ENCODE assay signal across 23 cellular contexts in genomic region chr3:172735014-172735413, GRCh38. TPM values are rescaled to one million over a fixed set of nuclear protein-coding genes. Genes with fewer than 3 reads are reported as not detected.
DNase-seq lines count a peak whose midpoint lies in the region; ATAC-seq, FAIRE-seq and TF ChIP-seq lines count a peak whose summit lies in the region.
"Had no signal": no experiment of that assay in that cellular context is flagged by ENCODE, and none has a peak within 500 bp of the region (broad histone marks: within the 10 kb centered on the region; RNA-seq: fewer than 3 reads in every experiment).

No MANE protein-coding gene starts in this region.

- POLR2A ChIA-PET in HEK293 (lab: Yijun Ruan, JAX), result interaction anchor here (0.6 kb wide), 1 partner anchor 329 kb away, joined by 3 read pairs; no protein-coding TSS in a partner anchor

- H3K14ac ChIP-seq in neuronal stem cell (ENCODE audit: low read length), result no peak overlapping the region

- CTCF ChIA-PET in HEK293 (lab: Yijun Ruan, JAX), result no interaction called here

- no peaks in the 10 kb centered on the region for H3K79me1 ChIP-seq in neuronal stem cell (ENCODE audit: low read depth, low read length)

- H3K36me3 ChIP-seq in HEK293 (ENCODE audit: control insufficient read depth in 2 of 2, insufficient read depth in 1 of 2, low read length in 2 of 2) (no peaks in the 10 kb centered on the region), osteoblast (ENCODE audit: insufficient read depth, low read length) (no peaks in the 10 kb centered on the region), neuronal stem cell (replicated peaks in 1 of 2; ENCODE audit: control insufficient read depth in 2 of 2, insufficient read depth in 2 of 2, low read length in 2 of 2) (no peaks in the 10 kb centered on the region)
- H3K36me3 ChIP-seq: BE2C, BLaER1 had no signal

- no peak overlapping the region for H3K18ac ChIP-seq in neuronal stem cell (ENCODE audit: low read length)

- FAIRE-seq in G401.6 (lab: Jason Lieb, UNC), result peak; percentile 39
- FAIRE-seq: A204.1, GM12878, GM12892, GM18507 had no signal

- no peaks in the 10 kb centered on the region for H3K79me2 ChIP-seq in osteoblast (ENCODE audit: insufficient read depth, low read length)

- H3K4ac ChIP-seq in neuronal stem cell (ENCODE audit: low read length), result no peak overlapping the region

- H3K9me3 ChIP-seq in HEK293 (ENCODE audit: control insufficient read depth, insufficient read depth, low read depth, low read length) (no peaks in the 10 kb centered on the region), osteoblast (ENCODE audit: low read depth, low read length) (no peaks in the 10 kb centered on the region), neuronal stem cell (replicated peaks in 1 of 2; ENCODE audit: control insufficient read depth in 2 of 2, insufficient read depth in 1 of 2, low read depth in 1 of 2, low read length in 2 of 2) (no peaks in the 10 kb centered on the region)
- H3K9me3 ChIP-seq: BE2C, BLaER1 had no signal

- H2BK15ac ChIP-seq in neuronal stem cell (ENCODE audit: low read length), result no peak overlapping the region

- no peak overlapping the region for H3K27ac ChIP-seq in HEK293 (ENCODE audit: extremely low read depth, low read depth, low read length)
- H3K27ac ChIP-seq in osteoblast (ENCODE audit: low read depth, low read length), result no peak overlapping the region
- no peak overlapping the region for H3K27ac ChIP-seq in neuronal stem cell (replicated peaks; ENCODE audit: low read length)
- H3K27ac ChIP-seq: BLaER1 had no signal

- DNase-seq in osteoblast (ENCODE audit: insufficient read length, low spot score, missing footprints) (peak; percentile 11), neuronal stem cell (ENCODE audit: low spot score) (no peak)
- DNase-seq: 8988T; ACHN; BE2C; C1 segment of cervical spinal cord; CD4-positive, alpha-beta memory T cell; CD4-positive, CD25-positive, alpha-beta regulatory T cell; CD8-positive, alpha-beta memory T cell; COR-L47; DMS 273 treated with DMSO at 0.1 percent for 48 hours; DMS153; DMS53; DMS79; GDM1 had no signal

- H4K20me1 ChIP-seq in osteoblast (ENCODE audit: insufficient read depth, low read length), result no peaks in the 10 kb centered on the region
- H4K20me1 ChIP-seq: BLaER1 had no signal

- WGBS in neuronal stem cell (ENCODE audit: extremely low coverage in 2 of 2, insufficient read length in 2 of 2, insufficient replicate concordance in 1 of 2), 2 donors, result no CpG with 5 or more reads among the region's 2 CpGs

- H3K4me3 ChIP-seq in HEK293 (ENCODE audit: low read depth, low read length) (no peak overlapping the region), osteoblast (ENCODE audit: insufficient read depth, low read length) (no peak overlapping the region), neuronal stem cell (ENCODE audit: low read length in 2 of 2) (no peak overlapping the region)
- H3K4me3 ChIP-seq: BLaER1, GM12878 had no signal

- no peaks in the 10 kb centered on the region for H3K4me1 ChIP-seq in HEK293 (ENCODE audit: control insufficient read depth, insufficient read depth, low read length)
- no peaks in the 10 kb centered on the region for H3K4me1 ChIP-seq in osteoblast (ENCODE audit: insufficient read depth, low read length)
- no peaks in the 10 kb centered on the region for H3K4me1 ChIP-seq in neuronal stem cell (ENCODE audit: control insufficient read depth in 2 of 2, insufficient read depth in 1 of 2, low read depth in 1 of 2, low read length in 2 of 2)
- H3K4me1 ChIP-seq: BE2C, BLaER1 had no signal

- ATAC-seq in HG03097 (IDR thresholded peaks at IDR 0.05; ENCODE audit: low FRiP score, unreplicated experiment), result no peak
- ATAC-seq: GM12878 had no signal

- no peak overlapping the region for H4K8ac ChIP-seq in neuronal stem cell (ENCODE audit: low read depth, low read length)

- H2AFZ ChIP-seq in osteoblast (ENCODE audit: low read length) (no peak overlapping the region), neuronal stem cell (ENCODE audit: low read length) (no peak overlapping the region)

- no peak overlapping the region for H2BK12ac ChIP-seq in neuronal stem cell (ENCODE audit: low read length)

- TF ChIP-seq CTCF in HEK293 (tag by site-specific recombination; IDR thresholded peaks at IDR 0.05) (no peak), osteoblast (IDR thresholded peaks at IDR 0.05; ENCODE audit: extremely low read depth, low read depth, low read length) (no peak)

- H3K9ac ChIP-seq in neuronal stem cell (ENCODE audit: low read depth, low read length, poor library complexity), result no peak overlapping the region
- H3K9ac ChIP-seq: BLaER1 had no signal

- no peak overlapping the region for H4K91ac ChIP-seq in neuronal stem cell (ENCODE audit: low read depth, low read length, poor library complexity)

- H2BK5ac ChIP-seq in neuronal stem cell (ENCODE audit: low read length), result no peak overlapping the region

- H3K4me2 ChIP-seq in osteoblast (ENCODE audit: insufficient read depth, low read length) (no peak overlapping the region), neuronal stem cell (ENCODE audit: insufficient read depth, low read length, poor library complexity, severe bottlenecking) (no peak overlapping the region)
- H3K4me2 ChIP-seq: BLaER1 had no signal

- H3K27me3 ChIP-seq in osteoblast (ENCODE audit: insufficient read depth, low read length) (no peaks in the 10 kb centered on the region), neuronal stem cell (ENCODE audit: control insufficient read depth in 3 of 3, insufficient read depth in 3 of 3, low read depth in 1 of 3, low read length in 3 of 3) (no peaks in the 10 kb centered on the region)
- H3K27me3 ChIP-seq: BE2C, BLaER1 had no signal

- H3K23ac ChIP-seq in neuronal stem cell (ENCODE audit: low read depth, low read length, poor library complexity), result no peak overlapping the region

- H2BK120ac ChIP-seq in neuronal stem cell (ENCODE audit: low read depth, low read length), result no peak overlapping the region

- no peak overlapping the region for H2AK5ac ChIP-seq in neuronal stem cell (ENCODE audit: low read depth, low read length)

TF ChIP-seq in HEK293, 187 proteins besides CTCF, POLR2A, EP300 and RAD21:
- peak; percentile 91 for TF ChIP-seq ZNF677 (tag by site-specific recombination; IDR thresholded peaks at IDR 0.05)
- TF ChIP-seq ZNF629 (tag by site-specific recombination; IDR thresholded peaks at IDR 0.05), result no peak

RNA-seq across cellular contexts. Expression of gene ECT2, which starts 15.5 kb away (rescaled TPM):
- total RNA-seq in osteoblast, result 21.8 and 23.2 TPM in 2 replicates
- polyA plus RNA-seq in neuronal stem cell (2013, experiment 1 of 2), result 89.2 TPM
- 86.2 TPM for polyA plus RNA-seq in neuronal stem cell (2013, experiment 2 of 2)

RNA-seq across cellular contexts. Expression of gene NCEH1, which starts 24.1 kb away (rescaled TPM):
- total RNA-seq in osteoblast, result 9.7 and 10.9 TPM in 2 replicates
- polyA plus RNA-seq in neuronal stem cell (2013, experiment 1 of 2), result 2.0 TPM
- polyA plus RNA-seq in neuronal stem cell (2013, experiment 2 of 2), result 2.0 TPM
